Comparison of ENCODE assay signal across 28 cellular contexts in the genomic region with DNA sequence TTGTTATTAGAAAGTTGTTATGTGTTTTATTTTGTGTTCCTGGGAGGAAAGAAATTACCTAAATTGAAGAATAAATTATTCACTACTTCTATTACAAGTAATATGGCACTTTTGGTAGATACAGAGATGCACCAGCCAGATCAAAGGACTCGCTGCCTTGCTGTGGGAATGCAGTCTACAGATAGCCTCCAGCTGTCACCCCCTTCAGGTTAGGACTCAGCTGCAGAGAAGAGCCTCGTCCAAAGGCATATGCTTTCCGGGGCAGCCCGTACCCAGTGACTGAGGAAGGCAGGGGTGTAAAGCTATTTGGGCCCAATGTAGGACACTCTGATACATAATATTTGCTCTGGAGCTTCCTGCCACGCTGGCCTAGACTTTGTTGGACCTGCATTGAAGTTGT.
"Had no signal": no experiment of that assay in that cellular context is flagged by ENCODE, and none has a peak within 500 bp of the region (broad histone marks: within the 10 kb centered on the region; RNA-seq: fewer than 3 reads in every experiment).

No MANE protein-coding gene starts in this region.

- ATAC-seq: activated naive CD4-positive, alpha-beta T cell treated with anti-CD3 and anti-CD28 coated beads, Interleukin-2, amount 50 U/mL, for 72 hours; activated T-cell treated with anti-CD3 and anti-CD28 coated beads, Interleukin-2, amount 50 U/mL, for 72 hours; esophagus mucosa; gastroesophageal sphincter; heart right ventricle; T-helper 17 cell had no signal

- H3K4me1 ChIP-seq: ascending aorta, breast epithelium, colonic mucosa, gastroesophageal sphincter, heart right ventricle had no signal

- H3K9me3 ChIP-seq: colonic mucosa had no signal

- H3K36me3 ChIP-seq: ascending aorta, breast epithelium, cardiac muscle cell, colonic mucosa, gastroesophageal sphincter, heart right ventricle had no signal

- H3K27ac ChIP-seq: ascending aorta, breast epithelium, cardiac muscle cell, colonic mucosa, gastroesophageal sphincter, heart right ventricle had no signal

- DNase-seq: activated CD4-positive, alpha-beta memory T cell treated with anti-CD3 and anti-CD28 coated beads, Interleukin-2, amount 10 ng/mL, durations not matched to agents 7 days and 5 days; activated CD4-positive, alpha-beta T cell treated with anti-CD3 and anti-CD28 coated beads for 1 hour; activated CD4-positive, alpha-beta T cell treated with anti-CD3 and anti-CD28 coated beads for 4 hours; activated CD4-positive, alpha-beta T cell treated with anti-CD3 and anti-CD28 coated beads, Interleukin-2, amount 10 ng/mL, durations not matched to agents 7 days and 5 days; activated CD4-positive, alpha-beta T cell treated with anti-CD3 and anti-CD28 coated beads, Interleukin-2, amount 50 U/mL, for 4 hours; activated CD8-positive, alpha-beta memory T cell treated with anti-CD3 and anti-CD28 coated beads, Interleukin-2, amount 50 U/mL, for 48 hours; activated gamma-delta T cell; activated naive CD4-positive, alpha-beta T cell; activated naive CD4-positive, alpha-beta T cell treated with anti-CD3 and anti-CD28 coated beads, Interleukin-2, amount 10 ng/mL, durations not matched to agents 7 days and 5 days; activated naive CD8-positive, alpha-beta T cell treated with anti-CD3 and anti-CD28 coated beads, Interleukin-2, amount 10 ng/mL, durations not matched to agents 7 days and 5 days; activated T-cell treated with anti-CD3 and anti-CD28 coated beads for 4 hours; activated T-cell treated with anti-CD3 and anti-CD28 coated beads, Interleukin-2, amount 50 U/mL, for 24 hours; activated T-cell treated with anti-CD3 and anti-CD28 coated beads, Interleukin-2, amount 50 U/mL, for 72 hours; central memory CD4-positive, alpha-beta T cell; cerebellar nuclear complex; colonic mucosa; effector CD8-positive, alpha-beta T cell; foreskin fibroblast; heart right ventricle; T-helper 1 cell; T-helper 17 cell; T1000 had no signal

- H3K27me3 ChIP-seq: ascending aorta, breast epithelium, cardiac muscle cell, colonic mucosa, gastroesophageal sphincter, heart right ventricle had no signal

- H3K4me3 ChIP-seq: ascending aorta, breast epithelium, cardiac muscle cell, colonic mucosa, gastroesophageal sphincter, heart right ventricle had no signal
